ENCODE assay signal across 9 cellular contexts in genomic region chr10:21078410-21079329, GRCh38.
DNase-seq lines count a peak whose midpoint lies in the region; ATAC-seq and TF ChIP-seq lines count a peak whose summit lies in the region.
"Had no signal": no experiment of that assay in that cellular context is flagged by ENCODE, and none has a peak within 500 bp of the region (broad histone marks: within the 10 kb centered on the region; RNA-seq: fewer than 3 reads in every experiment).

No MANE protein-coding gene starts in this region.

- peak; percentile 89 for TF ChIP-seq CTCF in nephron progenitor cell (IDR thresholded peaks at IDR 0.05)

- H3K36me3 Mint-ChIP-seq in nephron progenitor cell (ENCODE audit: low read depth), result no peaks in the 10 kb centered on the region

- no peaks in the 10 kb centered on the region for H3K36me3 ChIP-seq in H7 (replicated peaks; ENCODE audit: control insufficient read depth, insufficient read depth, low read length)

- peaks cover 9% of the 10 kb centered on the region for H3K27me3 Mint-ChIP-seq in nephron progenitor cell (ENCODE audit: low read depth, poor library complexity)

- ATAC-seq in GM18861 (IDR thresholded peaks at IDR 0.05; ENCODE audit: unreplicated experiment) (no peak), HG03139 (IDR thresholded peaks at IDR 0.05; ENCODE audit: unreplicated experiment) (no peak)

- H3K4me1 Mint-ChIP-seq in nephron progenitor cell, result peaks cover 35% of the 10 kb centered on the region

- no peaks in the 10 kb centered on the region for H3K27me3 ChIP-seq in H7 (ENCODE audit: control insufficient read depth, insufficient read depth, low read length)

- H3K4me3 Mint-ChIP-seq in nephron progenitor cell, result no peak overlapping the region
- H3K4me3 Mint-ChIP-seq: stimulated activated naive CD8-positive, alpha-beta T cell treated with anti-CD3 and anti-CD28 coated beads, Interleukin-15, Interleukin-2, amounts not matched to agents 100 ng/mL and 50 ng/mL, for 24 hours had no signal

- H3K4me3 ChIP-seq in H7 (ENCODE audit: insufficient read depth, low read depth, low read length), result no peak overlapping the region

- DNase-seq in GDM1 (lab: John Stamatoyannopoulos, UW) (peak; percentile 12), H7 (peak; percentile 63), NCI-H1092 (lab: John Stamatoyannopoulos, UW) (peak; percentile 51), T1000 (lab: John Stamatoyannopoulos, UW) (peak; percentile 11), fibroblast of gingiva (ENCODE audit: low read depth) (peak; percentile 65), nephron progenitor cell (peak; percentile 67)

- no peak overlapping the region for H3K27ac Mint-ChIP-seq in nephron progenitor cell
- H3K27ac Mint-ChIP-seq: stimulated activated naive CD8-positive, alpha-beta T cell treated with anti-CD3 and anti-CD28 coated beads, Interleukin-15, Interleukin-2, amounts not matched to agents 100 ng/mL and 50 ng/mL, for 24 hours had no signal

- H3K9me3 Mint-ChIP-seq in nephron progenitor cell, result no peaks in the 10 kb centered on the region
- H3K9me3 Mint-ChIP-seq: stimulated activated naive CD8-positive, alpha-beta T cell treated with anti-CD3 and anti-CD28 coated beads, Interleukin-15, Interleukin-2, amounts not matched to agents 100 ng/mL and 50 ng/mL, for 24 hours had no signal

Comparison
In these comparisons a context has a peak if more than half of its experiments do, and no peak if none do; other contexts are left out.
1. DNase-seq: peak in every context shown above with its lines; median percentile 67 in nephron progenitor cell; 65 in fibroblast of gingiva; 63 in H7; 51 in NCI-H1092; 12 in GDM1; 11 in T1000.